In genomic region chr3:52020796-52021195, GRCh38 we compare ENCODE assay signal across 29 cellular contexts. TPM values are rescaled to one million over a fixed set of nuclear protein-coding genes. Genes with fewer than 3 reads are reported as not detected.
A peak's percentile ranks its signal among the peaks of the same experiment; 100 is the strongest.
DNase-seq lines count a peak whose midpoint lies in the region; ATAC-seq, FAIRE-seq and TF ChIP-seq lines count a peak whose summit lies in the region.
"Had no signal": no experiment of that assay in that cellular context is flagged by ENCODE, and none has a peak within 500 bp of the region (broad histone marks: within the 10 kb centered on the region; RNA-seq: fewer than 3 reads in every experiment).

No MANE protein-coding gene starts in this region.

- ATAC-seq in heart left ventricle (no peak), Right ventricle myocardium superior (ENCODE audit: poor library complexity) (no peak), psoas muscle (no peak), upper lobe of left lung (ENCODE audit: low FRiP score in 2 of 2) (no peak)
- no peak for ATAC-seq in stimulated activated memory B cell treated with anti-CD40 and anti-IgM and Interleukin-4, amounts not matched to agents 10 μg/mL and 1 μg/mL and 100 μg/mL, for 72 hours
- ATAC-seq: activated CD4-positive, alpha-beta T cell treated with anti-CD3 and anti-CD28 coated beads for 36 hours; activated T-helper 17 cell treated with anti-CD3 and anti-CD28 coated beads, Interleukin-2, amount 50 U/mL, for 72 hours; mucosa of descending colon; natural killer cell had no signal

- peaks cover 36% of the 10 kb centered on the region for H3K4me1 Mint-ChIP-seq in stimulated activated memory B cell treated with anti-CD40 and anti-IgM and Interleukin-4, amounts not matched to agents 10 μg/mL and 1 μg/mL and 100 μg/mL, for 72 hours
- H3K4me1 Mint-ChIP-seq: activated CD4-positive, alpha-beta T cell treated with anti-CD3 and anti-CD28 coated beads for 36 hours; activated naive CD4-positive, alpha-beta T cell treated with anti-CD3 and anti-CD28 coated beads, Interleukin-2, amount 10 ng/mL, durations not matched to agents 7 days and 5 days had no signal

- TF ChIP-seq POLR2A in heart left ventricle (IDR thresholded peaks at IDR 0.05) (no peak), esophagus squamous epithelium (IDR thresholded peaks at IDR 0.05) (no peak), upper lobe of left lung (IDR thresholded peaks at IDR 0.05) (no peak)

- no peak overlapping the region for H3K4me3 Mint-ChIP-seq in stimulated activated memory B cell treated with anti-CD40 and anti-IgM and Interleukin-4, amounts not matched to agents 10 μg/mL and 1 μg/mL and 100 μg/mL, for 72 hours
- H3K4me3 Mint-ChIP-seq: activated CD4-positive, alpha-beta T cell treated with anti-CD3 and anti-CD28 coated beads for 36 hours; activated naive CD4-positive, alpha-beta T cell treated with anti-CD3 and anti-CD28 coated beads, Interleukin-2, amount 10 ng/mL, durations not matched to agents 7 days and 5 days; activated T-helper 17 cell treated with anti-CD3 and anti-CD28 coated beads, Interleukin-2, amount 50 U/mL, for 72 hours; natural killer cell had no signal

- no peaks in the 10 kb centered on the region for H3K9me3 ChIP-seq in heart left ventricle
- H3K9me3 ChIP-seq in esophagus squamous epithelium = no peaks in the 10 kb centered on the region
- H3K9me3 ChIP-seq in psoas muscle = no peaks in the 10 kb centered on the region
- no peaks in the 10 kb centered on the region for H3K9me3 ChIP-seq in upper lobe of left lung
- H3K9me3 ChIP-seq: colonic mucosa, mucosa of descending colon had no signal

- TF ChIP-seq EP300 in upper lobe of left lung (IDR thresholded peaks at IDR 0.05) = no peak

- H3K9me3 Mint-ChIP-seq in stimulated activated memory B cell treated with anti-CD40 and anti-IgM and Interleukin-4, amounts not matched to agents 10 μg/mL and 1 μg/mL and 100 μg/mL, for 72 hours = no peaks in the 10 kb centered on the region
- H3K9me3 Mint-ChIP-seq: activated naive CD4-positive, alpha-beta T cell treated with anti-CD3 and anti-CD28 coated beads, Interleukin-2, amount 10 ng/mL, durations not matched to agents 7 days and 5 days; activated T-helper 17 cell treated with anti-CD3 and anti-CD28 coated beads, Interleukin-2, amount 50 U/mL, for 72 hours; natural killer cell had no signal

- H3K27me3 ChIP-seq in heart left ventricle = no peaks in the 10 kb centered on the region
- no peaks in the 10 kb centered on the region for H3K27me3 ChIP-seq in esophagus squamous epithelium
- H3K27me3 ChIP-seq in psoas muscle (ENCODE audit: insufficient read depth in 3 of 3, low read length in 2 of 3) = no peaks in the 10 kb centered on the region
- H3K27me3 ChIP-seq in upper lobe of left lung = no peaks in the 10 kb centered on the region
- H3K27me3 ChIP-seq: colonic mucosa had no signal

- H3K27ac ChIP-seq in heart left ventricle = peak overlapping the region; percentile 81 to 99 (median 93)
- peak overlapping the region in 3 of 4 donors; percentile 52 to 85 (median 71) for H3K27ac ChIP-seq in esophagus squamous epithelium
- peak overlapping the region; percentile 92 for H3K27ac ChIP-seq in psoas muscle
- peak overlapping the region; percentile 37 to 81 (median 76) for H3K27ac ChIP-seq in upper lobe of left lung
- H3K27ac ChIP-seq: colonic mucosa had no signal

- no peaks in the 10 kb centered on the region for H3K36me3 Mint-ChIP-seq in stimulated activated memory B cell treated with anti-CD40 and anti-IgM and Interleukin-4, amounts not matched to agents 10 μg/mL and 1 μg/mL and 100 μg/mL, for 72 hours
- H3K36me3 Mint-ChIP-seq: activated naive CD4-positive, alpha-beta T cell treated with anti-CD3 and anti-CD28 coated beads, Interleukin-2, amount 10 ng/mL, durations not matched to agents 7 days and 5 days; CD4-positive, alpha-beta memory T cell; natural killer cell had no signal

- no peaks in the 10 kb centered on the region for H3K36me3 ChIP-seq in heart left ventricle
- no peaks in the 10 kb centered on the region for H3K36me3 ChIP-seq in esophagus squamous epithelium
- H3K36me3 ChIP-seq in psoas muscle (ENCODE audit: insufficient read depth in 1 of 2, low read depth in 1 of 2) = no peaks in the 10 kb centered on the region
- no peaks in the 10 kb centered on the region for H3K36me3 ChIP-seq in upper lobe of left lung
- H3K36me3 ChIP-seq: colonic mucosa had no signal

- 82 to 92% (median 87%) methylated on average over 7 of the region's 7 CpGs for WGBS in heart left ventricle, 4 donors
- WGBS in esophagus squamous epithelium, 2 donors = 100% methylated on average over 1 of the region's 7 CpGs; no CpG with 5 or more reads in 1 of the 2 donors
- 58 to 66% (median 65%) methylated on average over 7 of the region's 7 CpGs for WGBS in psoas muscle, 3 donors
- 95 to 96% methylated on average over 5 to 7 of the region's 7 CpGs for WGBS in upper lobe of left lung, 2 donors

- no peak overlapping the region for H3K27ac Mint-ChIP-seq in stimulated activated memory B cell treated with anti-CD40 and anti-IgM and Interleukin-4, amounts not matched to agents 10 μg/mL and 1 μg/mL and 100 μg/mL, for 72 hours
- H3K27ac Mint-ChIP-seq: activated CD4-positive, alpha-beta T cell treated with anti-CD3 and anti-CD28 coated beads for 36 hours; activated naive CD4-positive, alpha-beta T cell treated with anti-CD3 and anti-CD28 coated beads, Interleukin-2, amount 10 ng/mL, durations not matched to agents 7 days and 5 days; natural killer cell had no signal

- TF ChIP-seq CTCF in heart left ventricle (IDR thresholded peaks at IDR 0.05) (no peak), esophagus squamous epithelium (IDR thresholded peaks at IDR 0.05) (no peak), psoas muscle (IDR thresholded peaks at IDR 0.05) (no peak), upper lobe of left lung (IDR thresholded peaks at IDR 0.05) (no peak), D721Med (IDR thresholded peaks at IDR 0.05; ENCODE audit: insufficient read depth, missing control alignments) (no peak)

- intact Hi-C loops in heart left ventricle (cut with DNase I) (loop anchor here in 1 of 10 donors (1.0 kb wide), 1 partner anchor 21 kb away; no protein-coding TSS in a partner anchor), Right ventricle myocardium superior (cut with DNase I) (no loop called here), esophagus squamous epithelium (cut with DNase I) (no loop called here), psoas muscle (cut with DNase I) (no loop called here)

- no peak for FAIRE-seq in D721Med (lab: Jason Lieb, UNC)
- FAIRE-seq: A204.1, bronchial epithelial cell, small intestine had no signal

- DNase-seq in heart left ventricle (no peak), Right ventricle myocardium superior (no peak), esophagus squamous epithelium (lab: John Stamatoyannopoulos, UW) (no peak), psoas muscle (peak; percentile 12 to 54), upper lobe of left lung (no peak), D721Med (ENCODE audit: insufficient read length, low spot score) (no peak), AML-193 (lab: John Stamatoyannopoulos, UW) (no peak)
- DNase-seq: activated CD4-positive, alpha-beta T cell treated with anti-CD3 and anti-CD28 coated beads for 36 hours; activated naive CD4-positive, alpha-beta T cell treated with anti-CD3 and anti-CD28 coated beads, Interleukin-2, amount 10 ng/mL, durations not matched to agents 7 days and 5 days; amygdala; CD4-positive, alpha-beta memory T cell; colonic mucosa; effector memory CD4-positive, alpha-beta T cell; head of caudate nucleus; mucosa of descending colon; natural killer cell; NCI-H1436; NCI-H2081 treated with DMSO at 0.1 percent for 48 hours; NCI-H2227 treated with DMSO at 0.1 percent for 48 hours; NCI-H526; small intestine; stimulated activated CD4-positive, alpha-beta T cell treated with anti-CD3 and anti-CD28 coated beads, Interleukin-1b, Interleukin-23, amount 100 ng/mL, for 48 hours; SW 1271; T-helper 9 cell had no signal

- H3K4me3 ChIP-seq in heart left ventricle = no peak overlapping the region
- H3K4me3 ChIP-seq in esophagus squamous epithelium = no peak overlapping the region
- H3K4me3 ChIP-seq in psoas muscle = no peak overlapping the region
- H3K4me3 ChIP-seq in upper lobe of left lung = no peak overlapping the region
- H3K4me3 ChIP-seq: colonic mucosa, lung, mucosa of descending colon had no signal

- H3K27me3 Mint-ChIP-seq in stimulated activated memory B cell treated with anti-CD40 and anti-IgM and Interleukin-4, amounts not matched to agents 10 μg/mL and 1 μg/mL and 100 μg/mL, for 72 hours = peaks cover 25% of the 10 kb centered on the region
- H3K27me3 Mint-ChIP-seq: activated CD4-positive, alpha-beta T cell treated with anti-CD3 and anti-CD28 coated beads for 36 hours; activated T-helper 17 cell treated with anti-CD3 and anti-CD28 coated beads, Interleukin-2, amount 50 U/mL, for 72 hours; CD4-positive, alpha-beta memory T cell had no signal

- H3K4me1 ChIP-seq in heart left ventricle (peaks cover 44 to 100% (median 85%) of the 10 kb centered on the region in 12 donors), esophagus squamous epithelium (peaks cover 0 to 59% (median 16%) of the 10 kb centered on the region in 3 donors), psoas muscle (peaks cover 87% of the 10 kb centered on the region), upper lobe of left lung (peaks cover 16 to 43% (median 32%) of the 10 kb centered on the region in 4 donors)
- H3K4me1 ChIP-seq: colonic mucosa had no signal

RNA-seq across cellular contexts. Expression of gene RPL29, which starts 25.1 kb away (rescaled TPM):
- total RNA-seq in heart left ventricle = 100 to 1,000 TPM; 515 to 986 (median 681) TPM
- polyA plus RNA-seq in heart left ventricle = 1,000 to 10,000 TPM; 1,354 to 1,405 TPM
- total RNA-seq in Right ventricle myocardium superior = 594 TPM
- total RNA-seq in esophagus squamous epithelium = 1,000 to 10,000 TPM; 1,191 to 2,826 (median 1,725) TPM
- total RNA-seq in psoas muscle = 1,000 to 10,000 TPM; 1,113 to 1,294 (median 1,226) TPM
- 1,000 to 10,000 TPM; 2,395 to 2,767 (median 2,598) TPM for polyA plus RNA-seq in psoas muscle
- 1,000 to 10,000 TPM in 1 of 6 donors, 100 to 1,000 TPM in 5; 306 to 1,159 (median 770) TPM for total RNA-seq in upper lobe of left lung

RNA-seq across cellular contexts. Expression of gene DUSP7, which starts 35.6 kb away (rescaled TPM):
- 10 to 100 TPM; 14.5 to 33.2 (median 20.7) TPM for total RNA-seq in heart left ventricle
- 10 to 100 TPM in 1 of 2 donors, 1 to 10 TPM in 1; 9.2 to 26.1 TPM for polyA plus RNA-seq in heart left ventricle
- total RNA-seq in Right ventricle myocardium superior = 23.2 TPM
- total RNA-seq in esophagus squamous epithelium = 100 to 1,000 TPM in 1 of 4 donors, 10 to 100 TPM in 3; 49.3 to 105 (median 62.1) TPM
- 10 to 100 TPM in 3 of 4 donors, 1 to 10 TPM in 1; 9.7 to 31.9 (median 17.1) TPM for total RNA-seq in psoas muscle
- polyA plus RNA-seq in psoas muscle = 10 to 100 TPM in 2 of 3 donors, 1 to 10 TPM in 1; 7.4 to 27.6 (median 15.7) TPM
- total RNA-seq in upper lobe of left lung = 10 to 100 TPM; 24.1 to 49.1 (median 35.3) TPM

RNA-seq across cellular contexts. Expression of gene ACY1, which starts 37.5 kb away (rescaled TPM):
- 10 to 100 TPM; 14.8 to 45.3 (median 27.7) TPM for total RNA-seq in heart left ventricle
- polyA plus RNA-seq in heart left ventricle = 10 to 100 TPM; 18.3 to 21.2 TPM
- total RNA-seq in Right ventricle myocardium superior = 23.2 TPM
- total RNA-seq in esophagus squamous epithelium = 10 to 100 TPM; 20.2 to 42.7 (median 33.6) TPM
- 10 to 100 TPM; 29.4 to 56.5 (median 38.5) TPM for total RNA-seq in psoas muscle
- polyA plus RNA-seq in psoas muscle = 10 to 100 TPM; 19.9 to 59.3 (median 25.8) TPM
- total RNA-seq in upper lobe of left lung = 10 to 100 TPM; 17.4 to 65.0 (median 35.9) TPM

RNA-seq across cellular contexts. Expression of gene ABHD14A, which starts 45.9 kb away (rescaled TPM):
- total RNA-seq in heart left ventricle (10 to 100 TPM; 17.7 to 51.4 (median 22.1) TPM), Right ventricle myocardium superior (27.5 TPM), esophagus squamous epithelium (10 to 100 TPM in 2 of 4 donors, 1 to 10 TPM in 2; 4.3 to 14.2 (median 9.4) TPM), psoas muscle (10 to 100 TPM; 11.2 to 22.9 (median 15.4) TPM), upper lobe of left lung (10 to 100 TPM; 15.7 to 44.5 (median 26.3) TPM)
- polyA plus RNA-seq in heart left ventricle (10 to 100 TPM; 21.7 to 70.3 TPM), psoas muscle (10 to 100 TPM; 26.4 to 40.6 (median 29.1) TPM)

RNA-seq across cellular contexts. Expression of gene ABHD14B, which starts 46.9 kb away (rescaled TPM):
- 10 to 100 TPM in 7 of 9 donors, 1 to 10 TPM in 2; 8.7 to 22.2 (median 12.3) TPM for total RNA-seq in heart left ventricle
- polyA plus RNA-seq in heart left ventricle = 10 to 100 TPM; 11.5 to 19.8 TPM
- 12.6 TPM for total RNA-seq in Right ventricle myocardium superior
- total RNA-seq in esophagus squamous epithelium = 10 to 100 TPM; 29.6 to 54.4 (median 33.4) TPM
- total RNA-seq in psoas muscle = 10 to 100 TPM in 3 of 4 donors, 1 to 10 TPM in 1; 9.5 to 15.9 (median 15.5) TPM
- polyA plus RNA-seq in psoas muscle = 10 to 100 TPM; 11.7 to 24.8 (median 12.3) TPM
- 10 to 100 TPM; 35.6 to 62.6 (median 50.0) TPM for total RNA-seq in upper lobe of left lung

Comparison
In these comparisons a context has a peak if more than half of its experiments do, and no peak if none do; other contexts are left out.
1. DNase-seq: peak in psoas muscle (2 of 2); none in heart left ventricle (0 of 5), Right ventricle myocardium superior (single experiment), esophagus squamous epithelium (single experiment), upper lobe of left lung (0 of 2), D721Med (single experiment) and AML-193 (0 of 2).
2. Peak in every context shown above with its lines, with median percentiles within 50 percentile points of each other: H3K27ac ChIP-seq.